ENCODE assay signal across 2 cellular contexts in genomic region chr6:12208190-12208589, GRCh38.
TF ChIP-seq lines count a peak whose summit lies in the region.

No MANE protein-coding gene starts in this region.

TF ChIP-seq in IMR-90, 13 proteins besides CTCF, POLR2A, EP300 and RAD21:
- TF ChIP-seq RCOR1 (IDR thresholded peaks at IDR 0.05; ENCODE audit: insufficient replicate concordance, low read length) (no peak), MAZ (IDR thresholded peaks at IDR 0.05; ENCODE audit: borderline replicate concordance, low read depth, low read length) (no peak), FOS (IDR thresholded peaks at IDR 0.05; ENCODE audit: low read depth, low read length) (no peak), RFX5 (IDR thresholded peaks at IDR 0.05; ENCODE audit: low read depth, low read length) (no peak), MAFK (IDR thresholded peaks at IDR 0.05; ENCODE audit: low read depth, low read length) (no peak), ELK1 (IDR thresholded peaks at IDR 0.05; ENCODE audit: borderline replicate concordance, low read depth, low read length) (no peak), BHLHE40 (IDR thresholded peaks at IDR 0.05; ENCODE audit: low read depth, low read length) (no peak), NFE2L2 (IDR thresholded peaks at IDR 0.05; ENCODE audit: low read depth, low read length) (no peak), CEBPB (IDR thresholded peaks at IDR 0.05; ENCODE audit: low read depth, low read length) (no peak)
TF ChIP-seq in IMR-90: peak in this region for 0.

TF ChIP-seq in K562, 482 proteins besides CTCF, POLR2A, EP300 and RAD21:
- no peak for TF ChIP-seq ATF1 (CRISPR knock-in tag; IDR thresholded peaks at IDR 0.05)
- no peak for TF ChIP-seq ATF1 (tag; IDR thresholded peaks at IDR 0.05)
- no peak for TF ChIP-seq CEBPG (CRISPR knock-in tag; IDR thresholded peaks at IDR 0.05)
- peak; percentile 17 to 85; a peak in 3 of 4 replicates for TF ChIP-seq CEBPG (tag; conservative IDR thresholded peaks at IDR 0.05 in 1 of 2, IDR thresholded peaks at IDR 0.05 in 1 of 2)
- TF ChIP-seq ATF3 (IDR thresholded peaks at IDR 0.05), result peak; percentile 53
- TF ChIP-seq ATF3 (CRISPR knock-in tag; conservative IDR thresholded peaks at IDR 0.05), result no peak
- no peak for TF ChIP-seq TBL1XR1 (IDR thresholded peaks at IDR 0.05; ENCODE audit: low read length in 2 of 2)
- TF ChIP-seq USF2 (CRISPR knock-in tag; IDR thresholded peaks at IDR 0.05), result no peak
- peak; percentile 35; the same call in 1 of the 2 replicates for TF ChIP-seq SPI1 (IDR thresholded peaks at IDR 0.05; ENCODE audit: borderline replicate concordance, low read depth, low read length)
- TF ChIP-seq IFI16 (CRISPR knock-in tag; IDR thresholded peaks at IDR 0.05), result no peak
- 0 out of 2 replicates have a peak, but pooled peaks have one; percentile 25 for TF ChIP-seq CEBPB (tag; IDR thresholded peaks at IDR 0.05)
- peak; percentile 29; the same call in 1 of the 2 replicates for TF ChIP-seq C11orf30 (IDR thresholded peaks at IDR 0.05; ENCODE audit: low read depth)
- no peak for TF ChIP-seq EHMT2 (IDR thresholded peaks at IDR 0.05)
- no peak for TF ChIP-seq USF1 (CRISPR knock-in tag; IDR thresholded peaks at IDR 0.05)
- TF ChIP-seq GABPA (tag; conservative IDR thresholded peaks at IDR 0.05; ENCODE audit: low read depth), result 0 out of 2 replicates have a peak, but pooled peaks have one; percentile 17
- TF ChIP-seq NR2C2 (CRISPR knock-in tag; IDR thresholded peaks at IDR 0.05), result no peak
- TF ChIP-seq NR2C2 (tag; IDR thresholded peaks at IDR 0.05), result peak; percentile 39; the same call in 1 of the 2 replicates
- TF ChIP-seq RBFOX2 (IDR thresholded peaks at IDR 0.05; ENCODE audit: low read depth, low read length), result no peak
- TF ChIP-seq CTBP1 (IDR thresholded peaks at IDR 0.05; ENCODE audit: borderline replicate concordance), result peak; percentile 12; the same call in 1 of the 2 replicates
- TF ChIP-seq FOSL1 (tag; conservative IDR thresholded peaks at IDR 0.05), result 0 out of 2 replicates have a peak, but pooled peaks have one; percentile 27
- TF ChIP-seq ETV1 (tag; conservative IDR thresholded peaks at IDR 0.05; ENCODE audit: low read depth), result peak; percentile 35; the same call in 1 of the 2 replicates
- TF ChIP-seq ZEB2 (IDR thresholded peaks at IDR 0.05), result no peak
- TF ChIP-seq PKNOX1 (IDR thresholded peaks at IDR 0.05), result no peak
- no peak for TF ChIP-seq ZBTB11 (CRISPR knock-in tag; IDR thresholded peaks at IDR 0.05)
- no peak for TF ChIP-seq NFRKB (IDR thresholded peaks at IDR 0.05; ENCODE audit: low read depth)
- TF ChIP-seq E2F5 (CRISPR knock-in tag; IDR thresholded peaks at IDR 0.05), result no peak
- no peak for TF ChIP-seq ZNF253 (CRISPR knock-in tag; conservative IDR thresholded peaks at IDR 0.05)
- no peak for TF ChIP-seq CREM (IDR thresholded peaks at IDR 0.05; ENCODE audit: low read depth)
